Comparison of ENCODE assay signal across 1 cellular context in the genomic region with DNA sequence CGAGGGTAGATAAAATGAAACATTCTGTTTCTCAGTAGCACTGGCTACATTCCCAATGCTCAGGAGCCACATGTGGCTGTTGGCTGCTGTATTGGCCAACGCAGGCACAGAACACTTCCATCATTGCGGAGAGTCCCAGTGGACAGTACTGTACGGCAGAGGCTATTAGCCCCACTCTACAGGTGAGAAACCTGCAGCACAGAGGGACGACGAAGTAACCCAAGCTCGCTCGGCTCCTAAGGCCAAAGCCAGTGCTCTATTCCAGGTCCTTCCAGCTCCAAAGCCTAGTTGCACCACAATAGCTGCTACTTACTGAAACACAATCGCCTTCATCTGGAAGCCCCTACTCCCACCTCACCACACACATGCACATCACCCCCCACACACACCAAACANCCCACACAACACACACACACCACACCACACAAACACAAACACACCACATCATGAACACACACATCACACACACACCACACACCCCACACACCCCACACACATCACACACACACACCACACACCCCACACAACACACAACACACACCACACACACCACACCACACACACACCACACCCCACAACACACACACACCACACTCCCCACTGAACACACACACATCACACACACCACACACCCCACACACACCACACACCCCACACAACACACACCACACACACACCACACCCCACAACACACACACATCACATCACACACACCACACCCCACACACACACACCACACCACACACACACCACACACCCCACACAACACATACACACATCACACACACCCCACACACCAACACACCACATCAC.
TF ChIP-seq lines count a peak whose summit lies in the region.

No MANE protein-coding gene starts in this region.

TF ChIP-seq in GM12878, 131 proteins besides CTCF, POLR2A, EP300 and RAD21:
- TF ChIP-seq IKZF1 (conservative IDR thresholded peaks at IDR 0.05) (peak; percentile 63), IKZF2 (IDR thresholded peaks at IDR 0.05) (peak; percentile 50 to 62; a peak in 3 of 4 replicates), SIN3A (IDR thresholded peaks at IDR 0.05; ENCODE audit: low read depth, low read length) (no peak), MTA3 (IDR thresholded peaks at IDR 0.05; ENCODE audit: borderline replicate concordance, low read length) (no peak), GATAD2B (conservative IDR thresholded peaks at IDR 0.05; ENCODE audit: low read depth) (0 out of 2 replicates have a peak, but pooled peaks have one; percentile 45), EED (IDR thresholded peaks at IDR 0.05; ENCODE audit: low read depth) (peak; percentile 15; the same call in 1 of the 2 replicates), BMI1 (IDR thresholded peaks at IDR 0.05; ENCODE audit: borderline replicate concordance) (no peak), NBN (IDR thresholded peaks at IDR 0.05) (peak; percentile 31; the same call in 1 of the 2 replicates), ZNF622 (IDR thresholded peaks at IDR 0.05) (no peak), BACH1 (IDR thresholded peaks at IDR 0.05; ENCODE audit: borderline replicate concordance) (no peak)
- TF ChIP-seq, protein P1, sequence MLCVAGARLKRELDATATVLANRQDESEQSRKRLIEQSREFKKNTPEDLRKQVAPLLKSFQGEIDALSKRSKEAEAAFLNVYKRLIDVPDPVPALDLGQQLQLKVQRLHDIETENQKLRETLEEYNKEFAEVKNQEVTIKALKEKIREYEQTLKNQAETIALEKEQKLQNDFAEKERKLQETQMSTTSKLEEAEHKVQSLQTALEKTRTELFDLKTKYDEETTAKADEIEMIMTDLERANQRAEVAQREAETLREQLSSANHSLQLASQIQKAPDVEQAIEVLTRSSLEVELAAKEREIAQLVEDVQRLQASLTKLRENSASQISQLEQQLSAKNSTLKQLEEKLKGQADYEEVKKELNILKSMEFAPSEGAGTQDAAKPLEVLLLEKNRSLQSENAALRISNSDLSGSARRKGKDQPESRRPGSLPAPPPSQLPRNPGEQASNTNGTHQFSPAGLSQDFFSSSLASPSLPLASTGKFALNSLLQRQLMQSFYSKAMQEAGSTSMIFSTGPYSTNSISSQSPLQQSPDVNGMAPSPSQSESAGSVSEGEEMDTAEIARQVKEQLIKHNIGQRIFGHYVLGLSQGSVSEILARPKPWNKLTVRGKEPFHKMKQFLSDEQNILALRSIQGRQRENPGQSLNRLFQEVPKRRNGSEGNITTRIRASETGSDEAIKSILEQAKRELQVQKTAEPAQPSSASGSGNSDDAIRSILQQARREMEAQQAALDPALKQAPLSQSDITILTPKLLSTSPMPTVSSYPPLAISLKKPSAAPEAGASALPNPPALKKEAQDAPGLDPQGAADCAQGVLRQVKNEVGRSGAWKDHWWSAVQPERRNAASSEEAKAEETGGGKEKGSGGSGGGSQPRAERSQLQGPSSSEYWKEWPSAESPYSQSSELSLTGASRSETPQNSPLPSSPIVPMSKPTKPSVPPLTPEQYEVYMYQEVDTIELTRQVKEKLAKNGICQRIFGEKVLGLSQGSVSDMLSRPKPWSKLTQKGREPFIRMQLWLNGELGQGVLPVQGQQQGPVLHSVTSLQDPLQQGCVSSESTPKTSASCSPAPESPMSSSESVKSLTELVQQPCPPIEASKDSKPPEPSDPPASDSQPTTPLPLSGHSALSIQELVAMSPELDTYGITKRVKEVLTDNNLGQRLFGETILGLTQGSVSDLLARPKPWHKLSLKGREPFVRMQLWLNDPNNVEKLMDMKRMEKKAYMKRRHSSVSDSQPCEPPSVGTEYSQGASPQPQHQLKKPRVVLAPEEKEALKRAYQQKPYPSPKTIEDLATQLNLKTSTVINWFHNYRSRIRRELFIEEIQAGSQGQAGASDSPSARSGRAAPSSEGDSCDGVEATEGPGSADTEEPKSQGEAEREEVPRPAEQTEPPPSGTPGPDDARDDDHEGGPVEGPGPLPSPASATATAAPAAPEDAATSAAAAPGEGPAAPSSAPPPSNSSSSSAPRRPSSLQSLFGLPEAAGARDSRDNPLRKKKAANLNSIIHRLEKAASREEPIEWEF (IDR thresholded peaks at IDR 0.05; ENCODE audit: insufficient replicate concordance, low read depth, low read length), result no peak
- TF ChIP-seq, protein P2, sequence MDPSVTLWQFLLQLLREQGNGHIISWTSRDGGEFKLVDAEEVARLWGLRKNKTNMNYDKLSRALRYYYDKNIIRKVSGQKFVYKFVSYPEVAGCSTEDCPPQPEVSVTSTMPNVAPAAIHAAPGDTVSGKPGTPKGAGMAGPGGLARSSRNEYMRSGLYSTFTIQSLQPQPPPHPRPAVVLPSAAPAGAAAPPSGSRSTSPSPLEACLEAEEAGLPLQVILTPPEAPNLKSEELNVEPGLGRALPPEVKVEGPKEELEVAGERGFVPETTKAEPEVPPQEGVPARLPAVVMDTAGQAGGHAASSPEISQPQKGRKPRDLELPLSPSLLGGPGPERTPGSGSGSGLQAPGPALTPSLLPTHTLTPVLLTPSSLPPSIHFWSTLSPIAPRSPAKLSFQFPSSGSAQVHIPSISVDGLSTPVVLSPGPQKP (IDR thresholded peaks at IDR 0.05; ENCODE audit: low read depth, low read length), result no peak
